Comparison of ENCODE assay signal across 1 cellular context in genomic region chr19:18224525-18225354, GRCh38.
TF ChIP-seq lines count a peak whose summit lies in the region.

No MANE protein-coding gene starts in this region.

TF ChIP-seq in K562, 482 proteins besides CTCF, POLR2A, EP300 and RAD21 (continued from another document and continues in another):
- TF ChIP-seq HMGXB4 (CRISPR knock-in tag; IDR thresholded peaks at IDR 0.05) = no peak
- TF ChIP-seq GATAD2A (IDR thresholded peaks at IDR 0.05) = peak; percentile 58
- peak; percentile 66; the same call in 1 of the 2 replicates for TF ChIP-seq FOXP4 (CRISPR knock-in tag; IDR thresholded peaks at IDR 0.05; ENCODE audit: borderline replicate concordance)
- TF ChIP-seq NCOA4 (IDR thresholded peaks at IDR 0.05; ENCODE audit: partially characterized antibody) = no peak
- no peak for TF ChIP-seq ZNF263 (CRISPR knock-in tag; IDR thresholded peaks at IDR 0.05; ENCODE audit: borderline replicate concordance)
- TF ChIP-seq, protein P1, sequence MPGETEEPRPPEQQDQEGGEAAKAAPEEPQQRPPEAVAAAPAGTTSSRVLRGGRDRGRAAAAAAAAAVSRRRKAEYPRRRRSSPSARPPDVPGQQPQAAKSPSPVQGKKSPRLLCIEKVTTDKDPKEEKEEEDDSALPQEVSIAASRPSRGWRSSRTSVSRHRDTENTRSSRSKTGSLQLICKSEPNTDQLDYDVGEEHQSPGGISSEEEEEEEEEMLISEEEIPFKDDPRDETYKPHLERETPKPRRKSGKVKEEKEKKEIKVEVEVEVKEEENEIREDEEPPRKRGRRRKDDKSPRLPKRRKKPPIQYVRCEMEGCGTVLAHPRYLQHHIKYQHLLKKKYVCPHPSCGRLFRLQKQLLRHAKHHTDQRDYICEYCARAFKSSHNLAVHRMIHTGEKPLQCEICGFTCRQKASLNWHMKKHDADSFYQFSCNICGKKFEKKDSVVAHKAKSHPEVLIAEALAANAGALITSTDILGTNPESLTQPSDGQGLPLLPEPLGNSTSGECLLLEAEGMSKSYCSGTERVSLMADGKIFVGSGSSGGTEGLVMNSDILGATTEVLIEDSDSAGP (CRISPR knock-in tag; IDR thresholded peaks at IDR 0.05) = 0 out of 2 replicates have a peak, but pooled peaks have one; percentile 25
- peak; percentile 32; the same call in 1 of the 2 replicates for TF ChIP-seq ZBTB7A (IDR thresholded peaks at IDR 0.05; ENCODE audit: borderline replicate concordance, control insufficient read depth, low read depth, low read length)
- TF ChIP-seq ZKSCAN1 (IDR thresholded peaks at IDR 0.05; ENCODE audit: low read depth, low read length) = no peak; the same call in 1 of the 2 replicates
- no peak for TF ChIP-seq PRMT5 (CRISPR knock-in tag; IDR thresholded peaks at IDR 0.05)
- no peak for TF ChIP-seq ZNF79 (CRISPR knock-in tag; IDR thresholded peaks at IDR 0.05; ENCODE audit: low read depth)
- TF ChIP-seq TCF7 (IDR thresholded peaks at IDR 0.05; ENCODE audit: borderline replicate concordance) = no peak
- TF ChIP-seq NCOA6 (IDR thresholded peaks at IDR 0.05) = peak; percentile 88
- TF ChIP-seq NR2C2 (CRISPR knock-in tag; IDR thresholded peaks at IDR 0.05) = no peak; the same call in 1 of the 2 replicates
- TF ChIP-seq NR2C2 (tag; IDR thresholded peaks at IDR 0.05) = peak; percentile 91
- TF ChIP-seq, protein P2, sequence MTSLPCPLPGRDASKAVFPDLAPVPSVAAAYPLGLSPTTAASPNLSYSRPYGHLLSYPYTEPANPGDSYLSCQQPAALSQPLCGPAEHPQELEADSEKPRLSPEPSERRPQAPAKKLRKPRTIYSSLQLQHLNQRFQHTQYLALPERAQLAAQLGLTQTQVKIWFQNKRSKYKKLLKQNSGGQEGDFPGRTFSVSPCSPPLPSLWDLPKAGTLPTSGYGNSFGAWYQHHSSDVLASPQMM (CRISPR knock-in tag; IDR thresholded peaks at IDR 0.05) = no peak
- TF ChIP-seq DDX20 (tag; IDR thresholded peaks at IDR 0.05; ENCODE audit: low read depth) = no peak
- TF ChIP-seq, protein P3, sequence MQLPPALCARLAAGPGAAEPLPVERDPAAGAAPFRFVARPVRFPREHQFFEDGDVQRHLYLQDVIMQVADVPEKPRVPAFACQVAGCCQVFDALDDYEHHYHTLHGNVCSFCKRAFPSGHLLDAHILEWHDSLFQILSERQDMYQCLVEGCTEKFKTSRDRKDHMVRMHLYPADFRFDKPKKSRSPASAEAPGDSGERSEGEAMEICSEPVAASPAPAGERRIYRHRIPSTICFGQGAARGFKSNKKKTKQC (CRISPR knock-in tag; IDR thresholded peaks at IDR 0.05) = no peak
- TF ChIP-seq L3MBTL2 (IDR thresholded peaks at IDR 0.05) = peak; percentile 37; the same call in 1 of the 2 replicates
- TF ChIP-seq BCOR (IDR thresholded peaks at IDR 0.05) = peak; percentile 91
- no peak for TF ChIP-seq ZNF121 (CRISPR knock-in tag; conservative IDR thresholded peaks at IDR 0.05)
- no peak for TF ChIP-seq PTBP1 (IDR thresholded peaks at IDR 0.05; ENCODE audit: low read depth, low read length)
- TF ChIP-seq JUND (IDR thresholded peaks at IDR 0.05; ENCODE audit: borderline replicate concordance, low read depth, low read length) = no peak; the same call in 1 of the 2 replicates
- TF ChIP-seq JUND (tag; IDR thresholded peaks at IDR 0.05; ENCODE audit: borderline replicate concordance, low read depth, low read length) = no peak
- no peak for TF ChIP-seq HIVEP1 (CRISPR knock-in tag; IDR thresholded peaks at IDR 0.05)
- TF ChIP-seq ZSCAN32 (CRISPR knock-in tag; IDR thresholded peaks at IDR 0.05) = no peak
- TF ChIP-seq EGR1 (conservative IDR thresholded peaks at IDR 0.05) = peak; percentile 76
- no peak for TF ChIP-seq BRF1 (IDR thresholded peaks at IDR 0.05; ENCODE audit: borderline replicate concordance, extremely low read depth, insufficient read length)
- peak; percentile 46; the same call in 1 of the 2 replicates for TF ChIP-seq MTA1 (IDR thresholded peaks at IDR 0.05; ENCODE audit: borderline replicate concordance)
- no peak for TF ChIP-seq ZFPM2 (CRISPR knock-in tag; IDR thresholded peaks at IDR 0.05)
- no peak for TF ChIP-seq ZNF324 (CRISPR knock-in tag; IDR thresholded peaks at IDR 0.05)
- TF ChIP-seq, protein P4, sequence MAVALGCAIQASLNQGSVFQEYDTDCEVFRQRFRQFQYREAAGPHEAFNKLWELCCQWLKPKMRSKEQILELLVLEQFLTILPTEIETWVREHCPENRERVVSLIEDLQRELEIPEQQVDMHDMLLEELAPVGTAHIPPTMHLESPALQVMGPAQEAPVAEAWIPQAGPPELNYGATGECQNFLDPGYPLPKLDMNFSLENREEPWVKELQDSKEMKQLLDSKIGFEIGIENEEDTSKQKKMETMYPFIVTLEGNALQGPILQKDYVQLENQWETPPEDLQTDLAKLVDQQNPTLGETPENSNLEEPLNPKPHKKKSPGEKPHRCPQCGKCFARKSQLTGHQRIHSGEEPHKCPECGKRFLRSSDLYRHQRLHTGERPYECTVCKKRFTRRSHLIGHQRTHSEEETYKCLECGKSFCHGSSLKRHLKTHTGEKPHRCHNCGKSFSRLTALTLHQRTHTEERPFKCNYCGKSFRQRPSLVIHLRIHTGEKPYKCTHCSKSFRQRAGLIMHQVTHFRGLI (CRISPR knock-in tag; IDR thresholded peaks at IDR 0.05) = no peak
- peak in 1 of 2 experiments; percentile 33; a peak in 1 of 4 replicates for TF ChIP-seq FOXK2 (conservative IDR thresholded peaks at IDR 0.05 in 1 of 2, IDR thresholded peaks at IDR 0.05 in 1 of 2; ENCODE audit: low read depth in 2 of 2)
- TF ChIP-seq CREM (IDR thresholded peaks at IDR 0.05; ENCODE audit: low read depth) = peak; percentile 65; the same call in 1 of the 2 replicates
- no peak for TF ChIP-seq ESRRB (CRISPR knock-in tag; IDR thresholded peaks at IDR 0.05; ENCODE audit: borderline replicate concordance)
- TF ChIP-seq, protein P5, sequence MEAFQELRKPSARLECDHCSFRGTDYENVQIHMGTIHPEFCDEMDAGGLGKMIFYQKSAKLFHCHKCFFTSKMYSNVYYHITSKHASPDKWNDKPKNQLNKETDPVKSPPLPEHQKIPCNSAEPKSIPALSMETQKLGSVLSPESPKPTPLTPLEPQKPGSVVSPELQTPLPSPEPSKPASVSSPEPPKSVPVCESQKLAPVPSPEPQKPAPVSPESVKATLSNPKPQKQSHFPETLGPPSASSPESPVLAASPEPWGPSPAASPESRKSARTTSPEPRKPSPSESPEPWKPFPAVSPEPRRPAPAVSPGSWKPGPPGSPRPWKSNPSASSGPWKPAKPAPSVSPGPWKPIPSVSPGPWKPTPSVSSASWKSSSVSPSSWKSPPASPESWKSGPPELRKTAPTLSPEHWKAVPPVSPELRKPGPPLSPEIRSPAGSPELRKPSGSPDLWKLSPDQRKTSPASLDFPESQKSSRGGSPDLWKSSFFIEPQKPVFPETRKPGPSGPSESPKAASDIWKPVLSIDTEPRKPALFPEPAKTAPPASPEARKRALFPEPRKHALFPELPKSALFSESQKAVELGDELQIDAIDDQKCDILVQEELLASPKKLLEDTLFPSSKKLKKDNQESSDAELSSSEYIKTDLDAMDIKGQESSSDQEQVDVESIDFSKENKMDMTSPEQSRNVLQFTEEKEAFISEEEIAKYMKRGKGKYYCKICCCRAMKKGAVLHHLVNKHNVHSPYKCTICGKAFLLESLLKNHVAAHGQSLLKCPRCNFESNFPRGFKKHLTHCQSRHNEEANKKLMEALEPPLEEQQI (IDR thresholded peaks at IDR 0.05) = no peak
- no peak for TF ChIP-seq MYC (IDR thresholded peaks at IDR 0.05; ENCODE audit: low read depth, low read length)
- TF ChIP-seq MYC (CRISPR knock-in tag; IDR thresholded peaks at IDR 0.05; ENCODE audit: borderline replicate concordance, low read depth) = 0 out of 2 replicates have a peak, but pooled peaks have one; percentile 18
- TF ChIP-seq DEAF1 (CRISPR knock-in tag; IDR thresholded peaks at IDR 0.05) = peak; percentile 99
- no peak for TF ChIP-seq NCOA1 (IDR thresholded peaks at IDR 0.05; ENCODE audit: low read depth)
- TF ChIP-seq RAD51 (IDR thresholded peaks at IDR 0.05; ENCODE audit: borderline replicate concordance, low read depth) = no peak
- no peak for TF ChIP-seq THRAP3 (IDR thresholded peaks at IDR 0.05; ENCODE audit: borderline replicate concordance)
- TF ChIP-seq, protein P6, sequence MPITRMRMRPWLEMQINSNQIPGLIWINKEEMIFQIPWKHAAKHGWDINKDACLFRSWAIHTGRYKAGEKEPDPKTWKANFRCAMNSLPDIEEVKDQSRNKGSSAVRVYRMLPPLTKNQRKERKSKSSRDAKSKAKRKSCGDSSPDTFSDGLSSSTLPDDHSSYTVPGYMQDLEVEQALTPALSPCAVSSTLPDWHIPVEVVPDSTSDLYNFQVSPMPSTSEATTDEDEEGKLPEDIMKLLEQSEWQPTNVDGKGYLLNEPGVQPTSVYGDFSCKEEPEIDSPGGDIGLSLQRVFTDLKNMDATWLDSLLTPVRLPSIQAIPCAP (CRISPR knock-in tag; IDR thresholded peaks at IDR 0.05; ENCODE audit: borderline replicate concordance) = no peak
- no peak for TF ChIP-seq NR2F6 (CRISPR knock-in tag; IDR thresholded peaks at IDR 0.05)
- TF ChIP-seq, protein P7, sequence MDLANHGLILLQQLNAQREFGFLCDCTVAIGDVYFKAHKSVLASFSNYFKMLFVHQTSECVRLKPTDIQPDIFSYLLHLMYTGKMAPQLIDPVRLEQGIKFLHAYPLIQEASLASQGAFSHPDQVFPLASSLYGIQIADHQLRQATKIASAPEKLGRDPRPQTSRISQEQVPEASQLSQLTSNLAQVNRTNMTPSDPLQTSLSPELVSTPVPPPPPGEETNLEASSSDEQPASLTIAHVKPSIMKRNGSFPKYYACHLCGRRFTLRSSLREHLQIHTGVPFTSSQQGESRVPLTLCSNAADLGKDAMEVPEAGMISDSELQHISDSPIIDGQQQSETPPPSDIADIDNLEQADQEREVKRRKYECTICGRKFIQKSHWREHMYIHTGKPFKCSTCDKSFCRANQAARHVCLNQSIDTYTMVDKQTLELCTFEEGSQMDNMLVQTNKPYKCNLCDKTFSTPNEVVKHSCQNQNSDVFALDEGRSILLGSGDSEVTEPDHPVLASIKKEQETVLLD (IDR thresholded peaks at IDR 0.05) = peak; percentile 69; the same call in 1 of the 2 replicates
- TF ChIP-seq TOE1 (IDR thresholded peaks at IDR 0.05; ENCODE audit: borderline replicate concordance) = peak; percentile 85
- no peak for TF ChIP-seq TOE1 (CRISPR knock-in tag; IDR thresholded peaks at IDR 0.05; ENCODE audit: borderline replicate concordance, low read depth)
- no peak for TF ChIP-seq SIRT6 (IDR thresholded peaks at IDR 0.05; ENCODE audit: low read depth, low read length)
- TF ChIP-seq TFAM (CRISPR knock-in tag; conservative IDR thresholded peaks at IDR 0.05) = no peak
- TF ChIP-seq U2AF2 (optimal IDR thresholded peaks at IDR 0.05; ENCODE audit: low read depth, low read length) = no peak
- TF ChIP-seq PHF20 (IDR thresholded peaks at IDR 0.05; ENCODE audit: partially characterized antibody) = peak; percentile 27
- 0 out of 2 replicates have a peak, but pooled peaks have one; percentile 46 for TF ChIP-seq ZNF12 (CRISPR knock-in tag; IDR thresholded peaks at IDR 0.05)
- no peak for TF ChIP-seq ZNF24 (IDR thresholded peaks at IDR 0.05)
- TF ChIP-seq, protein P8, sequence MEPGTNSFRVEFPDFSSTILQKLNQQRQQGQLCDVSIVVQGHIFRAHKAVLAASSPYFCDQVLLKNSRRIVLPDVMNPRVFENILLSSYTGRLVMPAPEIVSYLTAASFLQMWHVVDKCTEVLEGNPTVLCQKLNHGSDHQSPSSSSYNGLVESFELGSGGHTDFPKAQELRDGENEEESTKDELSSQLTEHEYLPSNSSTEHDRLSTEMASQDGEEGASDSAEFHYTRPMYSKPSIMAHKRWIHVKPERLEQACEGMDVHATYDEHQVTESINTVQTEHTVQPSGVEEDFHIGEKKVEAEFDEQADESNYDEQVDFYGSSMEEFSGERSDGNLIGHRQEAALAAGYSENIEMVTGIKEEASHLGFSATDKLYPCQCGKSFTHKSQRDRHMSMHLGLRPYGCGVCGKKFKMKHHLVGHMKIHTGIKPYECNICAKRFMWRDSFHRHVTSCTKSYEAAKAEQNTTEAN (CRISPR knock-in tag; IDR thresholded peaks at IDR 0.05) = peak; percentile 56; the same call in 1 of the 2 replicates
- TF ChIP-seq KAT7 (CRISPR knock-in tag; IDR thresholded peaks at IDR 0.05; ENCODE audit: borderline replicate concordance) = no peak
- no peak for TF ChIP-seq ATF1 (CRISPR knock-in tag; IDR thresholded peaks at IDR 0.05)
- peak; percentile 65 for TF ChIP-seq ATF1 (tag; IDR thresholded peaks at IDR 0.05)
- peak; percentile 67 for TF ChIP-seq CEBPB (tag; IDR thresholded peaks at IDR 0.05)
- TF ChIP-seq KLF13 (tag; IDR thresholded peaks at IDR 0.05; ENCODE audit: borderline replicate concordance, low read depth) = peak; percentile 73; the same call in 1 of the 2 replicates
